In the genomic region with DNA sequence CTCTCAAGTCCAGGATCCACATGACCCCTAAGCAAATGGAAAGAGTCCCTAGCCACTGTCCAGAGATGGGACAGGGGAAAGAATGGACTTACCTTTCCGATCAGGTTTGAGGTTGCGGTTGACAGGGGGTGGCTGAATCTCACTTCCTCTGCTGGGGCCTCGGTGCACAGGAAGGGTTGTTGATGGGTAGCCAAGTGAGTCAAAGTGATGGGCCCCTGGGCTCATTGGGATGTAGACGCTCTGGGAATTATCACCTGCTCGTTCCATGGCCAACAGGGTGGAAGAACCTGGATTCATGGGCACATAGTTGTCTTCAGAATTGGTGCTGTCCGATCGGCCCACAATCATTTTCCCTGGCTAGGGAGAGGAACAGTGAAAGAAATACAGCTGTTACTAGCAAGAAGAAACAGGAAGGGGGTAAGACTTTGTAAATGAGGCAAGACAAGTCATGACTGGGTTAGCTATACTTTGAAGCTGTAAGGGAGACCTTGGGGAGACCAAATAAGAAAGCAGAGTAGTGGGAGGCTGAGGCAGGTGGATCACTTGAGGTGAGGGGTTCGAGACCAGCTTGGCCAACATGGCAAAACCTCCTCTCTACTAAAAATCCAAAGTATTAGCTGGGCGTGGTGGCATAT, we compare ENCODE assay signal across 12 cellular contexts. TPM values are rescaled to one million over a fixed set of nuclear protein-coding genes. Genes with fewer than 3 reads are reported as not detected.
A peak's percentile ranks its signal among the peaks of the same experiment; 100 is the strongest.
DNase-seq lines count a peak whose midpoint lies in the region; ATAC-seq and TF ChIP-seq lines count a peak whose summit lies in the region.
"Had no signal": no experiment of that assay in that cellular context is flagged by ENCODE, and none has a peak within 500 bp of the region (broad histone marks: within the 10 kb centered on the region; RNA-seq: fewer than 3 reads in every experiment).

No MANE protein-coding gene starts in this region.

- H3K4me3 Mint-ChIP-seq in effector memory CD8-positive, alpha-beta T cell, result no peak overlapping the region
- H3K4me3 Mint-ChIP-seq: nephron progenitor cell had no signal

- H3K4me3 ChIP-seq in OCI-LY3 (ENCODE audit: low read length), result peak overlapping the region; percentile 57
- H3K4me3 ChIP-seq in breast epithelium, result no peak overlapping the region
- H3K4me3 ChIP-seq in lower lobe of right lung, result no peak overlapping the region
- H3K4me3 ChIP-seq: SK-N-MC had no signal

- ATAC-seq in GM19395 (IDR thresholded peaks at IDR 0.05; ENCODE audit: unreplicated experiment), result peak; percentile 88
- ATAC-seq in HG02885 (IDR thresholded peaks at IDR 0.05; ENCODE audit: poor library complexity, unreplicated experiment), result peak; percentile 85
- ATAC-seq in effector memory CD8-positive, alpha-beta T cell (replicated peaks), result no peak
- ATAC-seq in lower lobe of right lung, result no peak

- peaks cover 0 to 3% of the 10 kb centered on the region in 2 donors for H3K4me1 Mint-ChIP-seq in effector memory CD8-positive, alpha-beta T cell (ENCODE audit: low read depth in 2 of 2)
- H3K4me1 Mint-ChIP-seq: nephron progenitor cell had no signal

- in situ Hi-C loops in GM13977 (cut with MboI; ENCODE audit: low pct_unique_long_range_greater_than_20kb, low sequenced_read_pairs, unreplicated experiment), result loop anchor here (10.0 kb wide), 1 partner anchor 201 kb away; no protein-coding TSS in a partner anchor

- peak overlapping the region in 1 of 2 donors; percentile 20 for H3K27ac Mint-ChIP-seq in effector memory CD8-positive, alpha-beta T cell
- H3K27ac Mint-ChIP-seq: nephron progenitor cell had no signal

- H3K27me3 ChIP-seq in OCI-LY3 (ENCODE audit: low read depth, low read length) (no peaks in the 10 kb centered on the region), breast epithelium (no peaks in the 10 kb centered on the region), lower lobe of right lung (ENCODE audit: low read depth) (no peaks in the 10 kb centered on the region)

- no peaks in the 10 kb centered on the region for H3K27me3 Mint-ChIP-seq in effector memory CD8-positive, alpha-beta T cell

- H2AFZ ChIP-seq in OCI-LY3 (ENCODE audit: low read depth, low read length), result peak overlapping the region; percentile 24; the same call in 1 of the 2 replicates

- peak overlapping the region; percentile 13; the same call in 1 of the 2 replicates for H3K9ac ChIP-seq in OCI-LY3 (ENCODE audit: low read length)

- peak overlapping the region; percentile 46 for H3K27ac ChIP-seq in OCI-LY3 (ENCODE audit: low read length)
- no peak overlapping the region for H3K27ac ChIP-seq in breast epithelium
- H3K27ac ChIP-seq in lower lobe of right lung, result no peak overlapping the region
- H3K27ac ChIP-seq: SK-N-MC had no signal

- H3K36me3 Mint-ChIP-seq in effector memory CD8-positive, alpha-beta T cell (ENCODE audit: insufficient read depth), result peaks cover 8% of the 10 kb centered on the region

- DNase-seq in GM13977 (ENCODE audit: low spot score), result peak; percentile 46
- no peak for DNase-seq in breast epithelium (ENCODE audit: low spot score in 2 of 2)
- DNase-seq in effector memory CD8-positive, alpha-beta T cell, result no peak
- DNase-seq in NCI-H2081 treated with DMSO at 0.1 percent for 48 hours (lab: John Stamatoyannopoulos, UW), result no peak
- DNase-seq in lower lobe of right lung, result no peak
- DNase-seq: DND-41, NCI-H2081, nephron progenitor cell had no signal

- H4K20me1 ChIP-seq in OCI-LY3 (ENCODE audit: insufficient read depth, low read length), result no peaks in the 10 kb centered on the region

- H3K4me2 ChIP-seq in OCI-LY3 (ENCODE audit: low read length), result peak overlapping the region; percentile 79

- TF ChIP-seq CTCF in GM13977 (IDR thresholded peaks at IDR 0.05; ENCODE audit: extremely low read depth, insufficient read depth, missing control alignments) (no peak), OCI-LY3 (IDR thresholded peaks at IDR 0.05; ENCODE audit: low read depth, low read length) (no peak), breast epithelium (IDR thresholded peaks at IDR 0.05) (no peak), lower lobe of right lung (IDR thresholded peaks at IDR 0.05) (no peak)

- TF ChIP-seq POLR2A in breast epithelium (IDR thresholded peaks at IDR 0.05), result no peak

- H3K36me3 ChIP-seq in OCI-LY3 (replicated peaks; ENCODE audit: low read depth, low read length) (peaks cover 8% of the 10 kb centered on the region), breast epithelium (no peaks in the 10 kb centered on the region), lower lobe of right lung (peaks cover 89% of the 10 kb centered on the region)

- intact Hi-C loops in breast epithelium (cut with DNase I; ENCODE audit: low total_unique reads) (no loop called here), lower lobe of right lung (cut with DNase I) (no loop called here)

- H3K4me1 ChIP-seq in OCI-LY3 (ENCODE audit: low read length) (peaks cover 39% of the 10 kb centered on the region), breast epithelium (no peaks in the 10 kb centered on the region), lower lobe of right lung (no peaks in the 10 kb centered on the region)

- no peaks in the 10 kb centered on the region for H3K9me3 Mint-ChIP-seq in effector memory CD8-positive, alpha-beta T cell
- H3K9me3 Mint-ChIP-seq: nephron progenitor cell had no signal

- H3K9me3 ChIP-seq in OCI-LY3 (ENCODE audit: insufficient read depth, low read length) (no peaks in the 10 kb centered on the region), breast epithelium (no peaks in the 10 kb centered on the region), lower lobe of right lung (no peaks in the 10 kb centered on the region)

- no peaks in the 10 kb centered on the region for H3K79me2 ChIP-seq in OCI-LY3 (ENCODE audit: low read length)

RNA-seq across cellular contexts. Expression of a gene that starts 34.7 kb away (rescaled TPM):
- total RNA-seq in breast epithelium (10 to 100 TPM in 2 of 3 donors, 1 to 10 TPM in 1; 5.1 to 16.1 (median 11.3) TPM), lower lobe of right lung (6.8 TPM)

RNA-seq across cellular contexts. Expression of a gene that starts 35.0 kb away (rescaled TPM):
- total RNA-seq in breast epithelium, result 10 to 100 TPM in 1 of 3 donors, 1 to 10 TPM in 2; 8.5 to 13.1 (median 8.8) TPM
- 10.4 TPM for total RNA-seq in lower lobe of right lung

Comparison
In these comparisons a context has a peak if more than half of its experiments do, and no peak if none do; other contexts are left out.
1. ATAC-seq: peak in GM19395 (single experiment) and HG02885 (single experiment); none in effector memory CD8-positive, alpha-beta T cell (single experiment) and lower lobe of right lung (0 of 2).